5 cellular contexts compared by ENCODE assay signal in genomic region chr5:116769953-116770352, GRCh38.
A peak's percentile ranks its signal among the peaks of the same experiment; 100 is the strongest.
DNase-seq lines count a peak whose midpoint lies in the region; ATAC-seq, FAIRE-seq and TF ChIP-seq lines count a peak whose summit lies in the region.
"Not testable (repeated sequence)": the region's sequence is repeated elsewhere in the genome, so short reads cannot be mapped to it uniquely, and the experiment has no call there.

No MANE protein-coding gene starts in this region.

- not testable (repeated sequence) for H4K20me1 ChIP-seq in HepG2 (ENCODE audit: insufficient read depth, low read length)

- not testable (repeated sequence) for DNase-seq in WTC11 (ENCODE audit: low spot score); HepG2 (ENCODE audit: low spot score); mesendoderm; trophoblast cell

- not testable (repeated sequence) for H3K4me3 ChIP-seq in HEK293 (ENCODE audit: low read depth, low read length); HepG2 (replicated peaks in 1 of 3; ENCODE audit: insufficient read depth in 1 of 3, low read depth in 2 of 3, low read length in 3 of 3); mesendoderm (ENCODE audit: low read length); trophoblast cell (ENCODE audit: low read depth, low read length)

- not testable (repeated sequence) for H3K9me3 ChIP-seq in HEK293 (ENCODE audit: control insufficient read depth, insufficient read depth, low read depth, low read length); HepG2 (ENCODE audit: low read length); trophoblast cell (ENCODE audit: insufficient read depth, low read depth, low read length)

- not testable (repeated sequence) for H2BK15ac ChIP-seq in mesendoderm (replicated peaks; ENCODE audit: low read depth)

- not testable (repeated sequence) for H3K4me3 Mint-ChIP-seq in WTC11

- H3K4me1 Mint-ChIP-seq in WTC11, result peaks cover 65% of the 10 kb centered on the region

- TF ChIP-seq RAD21 in HepG2 (CRISPR knock-in tag; IDR thresholded peaks at IDR 0.05), result not testable (repeated sequence)

- H3K27ac Mint-ChIP-seq in WTC11, result not testable (repeated sequence)

- H3K4me2 ChIP-seq in HepG2 (ENCODE audit: low read depth, low read length); mesendoderm (ENCODE audit: low read length); trophoblast cell (ENCODE audit: low read length): not testable (repeated sequence)

- BruUV-seq in HepG2 (replicated peaks; lab: Mats Ljungman, UMichigan), result not testable (repeated sequence)

- H3K56ac ChIP-seq in mesendoderm (ENCODE audit: low read length), result not testable (repeated sequence)

- intact Hi-C loops in HepG2 (cut with micrococcal nuclease; ENCODE audit: unreplicated experiment), result loop anchor here (10.0 kb wide), 5 partner anchors 95 to 635 kb away; partner anchors contain the start of gene SEMA6A

- H3K4me1 ChIP-seq in HEK293 (ENCODE audit: control insufficient read depth, insufficient read depth, low read length), result peaks cover 18% of the 10 kb centered on the region
- peaks cover 80% of the 10 kb centered on the region for H3K4me1 ChIP-seq in HepG2 (ENCODE audit: insufficient read depth, low read length)
- peaks cover 19% of the 10 kb centered on the region for H3K4me1 ChIP-seq in mesendoderm (ENCODE audit: control insufficient read depth, low read depth, low read length)
- H3K4me1 ChIP-seq in trophoblast cell (ENCODE audit: control insufficient read depth in 1 of 2, insufficient read depth in 2 of 2, low read length in 2 of 2), result peaks cover 0 to 10% of the 10 kb centered on the region in 2 experiments

- CTCF ChIA-PET in HEK293 (lab: Yijun Ruan, JAX); HepG2 (lab: Yijun Ruan, JAX; ENCODE audit: low intra/inter-chr PET ratio, low total read pairs): not testable (repeated sequence)
- CTCF ChIA-PET in WTC11 (lab: Charles Lee), result interaction anchor here (1.3 kb wide), 1 partner anchor 10 kb away, joined by 3 read pairs; no protein-coding TSS in a partner anchor

- FAIRE-seq in HepG2 (lab: Jason Lieb, UNC), result not testable (repeated sequence)

- H3K36me3 ChIP-seq in HEK293 (ENCODE audit: control insufficient read depth in 2 of 2, insufficient read depth in 1 of 2, low read length in 2 of 2); HepG2 (replicated peaks in 1 of 2; ENCODE audit: control insufficient read depth in 1 of 2, insufficient read depth in 2 of 2, low read length in 2 of 2); mesendoderm (ENCODE audit: control insufficient read depth, insufficient read depth, low read length); trophoblast cell (ENCODE audit: control insufficient read depth in 1 of 2, insufficient read depth in 2 of 2, low read length in 2 of 2): not testable (repeated sequence)

- not testable (repeated sequence) for H3K27ac ChIP-seq in HEK293 (ENCODE audit: extremely low read depth, low read depth, low read length); HepG2 (ENCODE audit: extremely low read length, insufficient read depth, low read length); mesendoderm (ENCODE audit: low read depth, low read length); trophoblast cell (ENCODE audit: low read depth, low read length)

- not testable (repeated sequence) for H3K18ac ChIP-seq in mesendoderm (ENCODE audit: low read length); trophoblast cell (ENCODE audit: low read length)

- H3K14ac ChIP-seq in trophoblast cell (ENCODE audit: low read length), result not testable (repeated sequence)

- H3K36me3 Mint-ChIP-seq in WTC11, result not testable (repeated sequence)

- H2BK120ac ChIP-seq in mesendoderm (ENCODE audit: low read depth, low read length) (peak overlapping the region; percentile 51), trophoblast cell (ENCODE audit: insufficient read depth, low read length, poor library complexity) (peak overlapping the region; percentile 65)

- H2BK12ac ChIP-seq in trophoblast cell (ENCODE audit: low read length), result peak overlapping the region; percentile 33

- not testable (repeated sequence) for H3K27me3 Mint-ChIP-seq in WTC11 (ENCODE audit: low read depth)

- TF ChIP-seq CTCF in HEK293 (tag by site-specific recombination; IDR thresholded peaks at IDR 0.05); WTC11 (IDR thresholded peaks at IDR 0.05); HepG2 (CRISPR knock-in tag; IDR thresholded peaks at IDR 0.05): not testable (repeated sequence)

- not testable (repeated sequence) for H3K4ac ChIP-seq in mesendoderm (ENCODE audit: low read depth, low read length)
- H3K4ac ChIP-seq in trophoblast cell (ENCODE audit: low read depth, low read length), result peak overlapping the region; percentile 49

- not testable (repeated sequence) for H2BK5ac ChIP-seq in mesendoderm (ENCODE audit: low read length); trophoblast cell (ENCODE audit: low read depth, low read length, poor library complexity)

- H3K23ac ChIP-seq in mesendoderm (ENCODE audit: low read length); trophoblast cell (ENCODE audit: low read length): not testable (repeated sequence)

- not testable (repeated sequence) for H4K12ac ChIP-seq in trophoblast cell (ENCODE audit: low read depth, low read length)

- not testable (repeated sequence) for H3K79me2 ChIP-seq in HepG2 (ENCODE audit: insufficient read depth, low read length); mesendoderm (ENCODE audit: control insufficient read depth, insufficient read depth, low read length); trophoblast cell (ENCODE audit: control insufficient read depth, insufficient read depth, low read length, poor library complexity)

- H3K9me3 Mint-ChIP-seq in WTC11, result not testable (repeated sequence)

- H2AFZ ChIP-seq in HepG2 (ENCODE audit: low read length); trophoblast cell (ENCODE audit: insufficient read depth, low read length, poor library complexity): not testable (repeated sequence)

- ATAC-seq in WTC11, HepG2: not testable (repeated sequence)

- POLR2A ChIA-PET in HEK293 (lab: Yijun Ruan, JAX); WTC11 (lab: Charles Lee); HepG2 (lab: Yijun Ruan, JAX): not testable (repeated sequence)

- not testable (repeated sequence) for H4K5ac ChIP-seq in mesendoderm (ENCODE audit: low read length)

- not testable (repeated sequence) for H3K27me3 ChIP-seq in HepG2 (ENCODE audit: control insufficient read depth in 1 of 2, insufficient read depth in 2 of 2, low read length in 2 of 2); mesendoderm (ENCODE audit: insufficient read depth, low read length, poor library complexity); trophoblast cell (ENCODE audit: insufficient read depth, low read length)

- 100% methylated on average over 2 of the region's 2 CpGs for WGBS in HepG2 (ENCODE audit: low lambda C conversion rate)
- no CpG with 5 or more reads among the region's 2 CpGs for WGBS in mesendoderm (ENCODE audit: extremely low coverage, insufficient coverage, low lambda C conversion rate)
- no CpG with 5 or more reads among the region's 2 CpGs for WGBS in trophoblast cell (ENCODE audit: extremely low coverage, insufficient coverage, insufficient read length)

- H4K91ac ChIP-seq in trophoblast cell (ENCODE audit: low read depth, low read length), result peak overlapping the region; percentile 37

- not testable (repeated sequence) for H4K8ac ChIP-seq in mesendoderm (ENCODE audit: low read depth, low read length); trophoblast cell (ENCODE audit: low read depth, low read length)

- TF ChIP-seq POLR2A in HepG2 (IDR thresholded peaks at IDR 0.05; ENCODE audit: insufficient read depth in 1 of 2, low read depth in 2 of 2, low read length in 2 of 2), result not testable (repeated sequence)

- TF ChIP-seq EP300 in HepG2 (IDR thresholded peaks at IDR 0.05; ENCODE audit: low read depth in 2 of 2, low read length in 2 of 2); HepG2 (CRISPR knock-in tag; IDR thresholded peaks at IDR 0.05; ENCODE audit: borderline replicate concordance): not testable (repeated sequence)

- in situ Hi-C loops in HepG2 (cut with HindIII; ENCODE audit: extremely low pct_ligation_motif_present, low pct_unique_long_range_greater_than_20kb), result loop anchor here (10.0 kb wide), 1 partner anchor 95 kb away; no protein-coding TSS in a partner anchor

- not testable (repeated sequence) for H3K79me1 ChIP-seq in mesendoderm (ENCODE audit: low read length)
- H3K79me1 ChIP-seq in trophoblast cell (ENCODE audit: low read length), result peaks cover 19% of the 10 kb centered on the region

- H3K9ac ChIP-seq in HepG2 (ENCODE audit: insufficient read depth, low read depth, low read length); mesendoderm (ENCODE audit: low read length); trophoblast cell (ENCODE audit: low read length): not testable (repeated sequence)

- H2AK5ac ChIP-seq in mesendoderm (ENCODE audit: low read length), result not testable (repeated sequence)
- peak overlapping the region; percentile 74 for H2AK5ac ChIP-seq in trophoblast cell (ENCODE audit: low read length)

TF ChIP-seq in HEK293, 187 proteins besides CTCF, POLR2A, EP300 and RAD21:
- peak; percentile 57; the same call in 1 of the 2 replicates for TF ChIP-seq ZNF121 (tag by site-specific recombination; IDR thresholded peaks at IDR 0.05)

TF ChIP-seq in WTC11, 78 proteins besides CTCF, POLR2A, EP300 and RAD21:
- peak; percentile 97 for TF ChIP-seq ZNF121 (CRISPR knock-in tag; IDR thresholded peaks at IDR 0.05)

TF ChIP-seq in HepG2, 621 proteins besides CTCF, POLR2A, EP300 and RAD21:
- peak; percentile 75 for TF ChIP-seq ZNF121 (CRISPR knock-in tag; IDR thresholded peaks at IDR 0.05)
